Comparison of ENCODE assay signal across 1 cellular context in genomic region chrX:9885150-9885549, GRCh38.
TF ChIP-seq lines count a peak whose summit lies in the region.

No MANE protein-coding gene starts in this region.

TF ChIP-seq in HCT116, 20 proteins besides CTCF, POLR2A, EP300 and RAD21 (continued from another document):
- no peak for TF ChIP-seq ZBTB33 (IDR thresholded peaks at IDR 0.05; ENCODE audit: extremely low read depth, insufficient replicate concordance, low read length)
- TF ChIP-seq YY1 (IDR thresholded peaks at IDR 0.05; ENCODE audit: extremely low read depth, insufficient replicate concordance, low read depth, low read length) = no peak
